Comparison of ENCODE assay signal across 17 cellular contexts in the genomic region with DNA sequence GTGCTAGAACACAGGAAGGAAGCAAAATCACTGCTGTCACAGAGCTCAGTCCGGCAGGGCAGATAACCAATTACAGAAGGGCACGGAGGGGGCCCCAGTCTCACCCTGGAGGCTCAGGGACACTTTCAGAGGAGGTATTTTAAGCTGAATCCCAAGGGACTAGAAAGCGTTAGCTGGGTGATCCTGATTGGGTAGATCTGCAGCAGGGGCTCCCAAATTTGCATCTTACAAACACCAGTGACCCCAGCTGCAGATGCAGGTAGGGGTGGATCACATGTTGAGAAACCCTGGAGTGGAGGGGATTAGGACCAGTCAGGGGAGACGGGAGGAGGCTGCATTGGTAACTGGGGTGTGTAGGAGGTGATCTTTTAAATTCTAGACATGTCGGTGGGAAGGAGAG.
DNase-seq lines count a peak whose midpoint lies in the region; ATAC-seq and TF ChIP-seq lines count a peak whose summit lies in the region.
"Had no signal": no experiment of that assay in that cellular context is flagged by ENCODE, and none has a peak within 500 bp of the region (broad histone marks: within the 10 kb centered on the region; RNA-seq: fewer than 3 reads in every experiment).

No MANE protein-coding gene starts in this region.

- no peaks in the 10 kb centered on the region for H3K9me3 ChIP-seq in uterus
- H3K9me3 ChIP-seq: prostate gland had no signal

- no peaks in the 10 kb centered on the region for H3K4me1 ChIP-seq in uterus
- H3K4me1 ChIP-seq: prostate gland had no signal

- peaks cover 7% of the 10 kb centered on the region for H3K27me3 Mint-ChIP-seq in memory B cell

- ATAC-seq in GM18861 (IDR thresholded peaks at IDR 0.05; ENCODE audit: unreplicated experiment) (peak; percentile 70), GM21737 (IDR thresholded peaks at IDR 0.05; ENCODE audit: unreplicated experiment) (peak; percentile 64), HG03439 (IDR thresholded peaks at IDR 0.05; ENCODE audit: unreplicated experiment) (peak; percentile 53), memory B cell (ENCODE audit: low read depth) (peak; percentile 63)
- ATAC-seq: Panc1 had no signal

- TF ChIP-seq CTCF in uterus (IDR thresholded peaks at IDR 0.05), result no peak

- H3K27ac Mint-ChIP-seq in memory B cell, result peak overlapping the region; percentile 2
- H3K27ac Mint-ChIP-seq: naive B cell had no signal

- DNase-seq in memory B cell (ENCODE audit: low spot score in 2 of 2), result no peak
- no peak for DNase-seq in activated gamma-delta T cell (lab: John Stamatoyannopoulos, UW)
- DNase-seq in DMS53 treated with DMSO at 0.1 percent for 48 hours (lab: John Stamatoyannopoulos, UW; ENCODE audit: unreplicated experiment), result no peak
- no peak for DNase-seq in effector CD8-positive, alpha-beta T cell (lab: John Stamatoyannopoulos, UW)
- DNase-seq in uterus, result no peak
- DNase-seq: caudate nucleus, foreskin melanocyte, naive B cell, NCI-H146, substantia nigra, T-helper 1 cell had no signal

- H3K9me3 Mint-ChIP-seq in memory B cell, result no peaks in the 10 kb centered on the region

- peaks cover 37% of the 10 kb centered on the region for H3K4me1 Mint-ChIP-seq in memory B cell

- no peaks in the 10 kb centered on the region for H3K27me3 ChIP-seq in uterus

- intact Hi-C loops in uterus (cut with DNase I; ENCODE audit: low total_unique reads), result no loop called here

- TF ChIP-seq POLR2A in uterus (IDR thresholded peaks at IDR 0.05), result no peak

- H3K27ac ChIP-seq in uterus, result no peak overlapping the region
- H3K27ac ChIP-seq: KMS-11, prostate gland had no signal

- H3K4me3 Mint-ChIP-seq in memory B cell, result peak overlapping the region; percentile 78

- H3K36me3 ChIP-seq in uterus, result no peaks in the 10 kb centered on the region
- H3K36me3 ChIP-seq: prostate gland had no signal

- H3K36me3 Mint-ChIP-seq in memory B cell, result peaks cover 2% of the 10 kb centered on the region
- H3K36me3 Mint-ChIP-seq: naive B cell had no signal

- H3K4me3 ChIP-seq in uterus, result no peak overlapping the region
- H3K4me3 ChIP-seq: prostate gland had no signal
